ENCODE assay signal across 8 cellular contexts in the genomic region with DNA sequence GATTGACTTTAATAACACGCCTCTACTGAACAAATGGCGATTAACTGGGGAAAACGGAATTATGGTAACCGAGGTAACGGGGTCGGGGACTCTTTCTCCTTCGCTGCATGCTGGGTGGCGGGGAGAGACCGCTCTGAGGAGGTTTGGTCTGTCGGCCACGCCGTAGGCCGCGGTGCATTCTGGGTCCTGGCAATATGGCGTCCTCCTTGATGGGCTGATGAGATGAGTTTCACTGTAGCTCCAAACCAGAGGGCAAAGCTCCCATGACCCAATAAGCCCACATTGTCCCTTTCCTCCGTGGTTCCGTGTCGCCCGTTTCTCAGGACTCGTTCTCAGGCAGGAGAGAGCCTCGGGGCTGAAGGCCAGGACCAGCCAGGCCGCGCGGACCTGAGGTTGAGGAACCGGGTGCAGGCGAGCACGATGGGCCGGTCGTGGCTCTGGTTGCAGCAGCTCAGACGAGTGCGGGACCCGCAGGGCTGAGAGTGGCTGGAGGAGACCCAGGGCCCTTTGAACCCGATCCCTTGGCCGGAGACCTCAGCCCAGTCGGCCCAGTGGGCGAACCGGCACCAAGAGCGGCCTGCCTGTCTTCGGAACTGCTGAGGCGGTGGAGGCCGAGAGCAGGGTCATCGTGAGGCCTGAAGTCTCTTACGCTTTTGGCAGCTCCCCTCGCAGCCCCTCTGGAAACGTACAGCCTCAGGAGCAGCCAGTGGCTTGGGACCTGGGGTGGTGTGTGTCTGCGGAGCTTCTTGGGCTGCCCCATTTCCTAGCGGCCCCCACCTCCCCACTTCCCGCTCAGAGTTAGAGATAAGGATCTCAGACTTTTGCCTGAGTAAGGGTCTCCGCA. TPM values are rescaled to one million over a fixed set of nuclear protein-coding genes. Genes with fewer than 3 reads are reported as not detected.
DNase-seq lines count a peak whose midpoint lies in the region; ATAC-seq and TF ChIP-seq lines count a peak whose summit lies in the region.

A gene with protein sequence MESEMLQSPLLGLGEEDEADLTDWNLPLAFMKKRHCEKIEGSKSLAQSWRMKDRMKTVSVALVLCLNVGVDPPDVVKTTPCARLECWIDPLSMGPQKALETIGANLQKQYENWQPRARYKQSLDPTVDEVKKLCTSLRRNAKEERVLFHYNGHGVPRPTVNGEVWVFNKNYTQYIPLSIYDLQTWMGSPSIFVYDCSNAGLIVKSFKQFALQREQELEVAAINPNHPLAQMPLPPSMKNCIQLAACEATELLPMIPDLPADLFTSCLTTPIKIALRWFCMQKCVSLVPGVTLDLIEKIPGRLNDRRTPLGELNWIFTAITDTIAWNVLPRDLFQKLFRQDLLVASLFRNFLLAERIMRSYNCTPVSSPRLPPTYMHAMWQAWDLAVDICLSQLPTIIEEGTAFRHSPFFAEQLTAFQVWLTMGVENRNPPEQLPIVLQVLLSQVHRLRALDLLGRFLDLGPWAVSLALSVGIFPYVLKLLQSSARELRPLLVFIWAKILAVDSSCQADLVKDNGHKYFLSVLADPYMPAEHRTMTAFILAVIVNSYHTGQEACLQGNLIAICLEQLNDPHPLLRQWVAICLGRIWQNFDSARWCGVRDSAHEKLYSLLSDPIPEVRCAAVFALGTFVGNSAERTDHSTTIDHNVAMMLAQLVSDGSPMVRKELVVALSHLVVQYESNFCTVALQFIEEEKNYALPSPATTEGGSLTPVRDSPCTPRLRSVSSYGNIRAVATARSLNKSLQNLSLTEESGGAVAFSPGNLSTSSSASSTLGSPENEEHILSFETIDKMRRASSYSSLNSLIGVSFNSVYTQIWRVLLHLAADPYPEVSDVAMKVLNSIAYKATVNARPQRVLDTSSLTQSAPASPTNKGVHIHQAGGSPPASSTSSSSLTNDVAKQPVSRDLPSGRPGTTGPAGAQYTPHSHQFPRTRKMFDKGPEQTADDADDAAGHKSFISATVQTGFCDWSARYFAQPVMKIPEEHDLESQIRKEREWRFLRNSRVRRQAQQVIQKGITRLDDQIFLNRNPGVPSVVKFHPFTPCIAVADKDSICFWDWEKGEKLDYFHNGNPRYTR (N-terminal part only) (plus strand): TSS at position 184 of the 844 bp plus-strand sequence. CDS start 792 bp downstream, outside the sequence.

- H3K36me3 Mint-ChIP-seq in activated CD4-positive, alpha-beta T cell treated with anti-CD3 and anti-CD28 coated beads for 36 hours (ENCODE audit: low read depth) = peaks cover 3% of the 10 kb centered on the region

- H3K27me3 Mint-ChIP-seq in activated CD4-positive, alpha-beta T cell treated with anti-CD3 and anti-CD28 coated beads for 36 hours = peaks cover 9% of the 10 kb centered on the region

- POLR2A ChIA-PET in activated CD4-positive, alpha-beta T cell treated with anti-CD3 and anti-CD28 coated beads for 36 hours (lab: Charles Lee) = interaction anchor here (0.6 to 0.7 kb wide), 2 partner anchors 97 to 447 kb away, joined by 3 read pairs; partner anchors contain the start of gene CHMP6

- H3K27me3 ChIP-seq in kidney epithelial cell (ENCODE audit: control insufficient read depth, insufficient read depth, low read length) = no peaks in the 10 kb centered on the region

- H3K4me3 ChIP-seq in GM12865 (ENCODE audit: low read depth, low read length) (peak within 1 kb of the TSS; percentile 78), choroid plexus epithelial cell (ENCODE audit: low read depth, low read length) (peak within 1 kb of the TSS; percentile 65), kidney epithelial cell (ENCODE audit: low read depth, low read length) (peak within 1 kb of the TSS; percentile 89)

- no peaks in the 10 kb centered on the region for H3K9me3 Mint-ChIP-seq in activated CD4-positive, alpha-beta T cell treated with anti-CD3 and anti-CD28 coated beads for 36 hours (ENCODE audit: low read depth)

- H3K36me3 ChIP-seq in kidney epithelial cell (ENCODE audit: control insufficient read depth, insufficient read depth, low read length) = no peaks in the 10 kb centered on the region

- no peak for TF ChIP-seq CTCF in GM12865 (IDR thresholded peaks at IDR 0.05; ENCODE audit: insufficient read depth, low read depth, low read length, missing control alignments)
- no peak for TF ChIP-seq CTCF in choroid plexus epithelial cell (conservative IDR thresholded peaks at IDR 0.05; ENCODE audit: low read depth, low read length)
- TF ChIP-seq CTCF in kidney epithelial cell (IDR thresholded peaks at IDR 0.05; ENCODE audit: insufficient read depth, low read length, poor library complexity, severe bottlenecking) = no peak

- peaks cover 32% of the 10 kb centered on the region for H3K4me1 Mint-ChIP-seq in activated CD4-positive, alpha-beta T cell treated with anti-CD3 and anti-CD28 coated beads for 36 hours

- ATAC-seq in HG03196 (IDR thresholded peaks at IDR 0.05; ENCODE audit: unreplicated experiment) = peak; percentile 85
- peak; percentile 98 for ATAC-seq in activated CD4-positive, alpha-beta T cell treated with anti-CD3 and anti-CD28 coated beads for 36 hours
- ATAC-seq in HG03139 (IDR thresholded peaks at IDR 0.05; ENCODE audit: unreplicated experiment) = no peak

- H3K4me3 Mint-ChIP-seq in activated CD4-positive, alpha-beta T cell treated with anti-CD3 and anti-CD28 coated beads for 36 hours = peak within 1 kb of the TSS; percentile 89

- intact Hi-C loops in activated CD4-positive, alpha-beta T cell treated with anti-CD3 and anti-CD28 coated beads for 36 hours (cut with DNase I, micrococcal nuclease) = loop anchor here in 1 of 2 experiments (1.0 to 10.0 kb wide), 8 partner anchors 30 to 680 kb away; partner anchors contain the start of genes CEP131, CHMP6, ENDOV and GAA

- peak; percentile 92 for DNase-seq in GM12865 (ENCODE audit: low read depth)
- peak; percentile 80 for DNase-seq in NCI-H510A treated with DMSO at 0.1 percent for 48 hours (lab: John Stamatoyannopoulos, UW)
- peak; percentile 95 for DNase-seq in activated CD4-positive, alpha-beta T cell treated with anti-CD3 and anti-CD28 coated beads for 36 hours
- DNase-seq in choroid plexus epithelial cell (ENCODE audit: low read depth) = peak; percentile 93
- DNase-seq in kidney epithelial cell (ENCODE audit: low read depth) = peak; percentile 59
- DNase-seq in stimulated activated CD4-positive, alpha-beta T cell treated with anti-CD3 and anti-CD28 coated beads, Interleukin-15, amount 100 ng/mL, for 1 hour (ENCODE audit: low read depth in 1 of 2, low spot score in 1 of 2) = peak; percentile 73 to 85

- peak within 1 kb of the TSS; percentile 91 for H3K27ac Mint-ChIP-seq in activated CD4-positive, alpha-beta T cell treated with anti-CD3 and anti-CD28 coated beads for 36 hours

- CTCF ChIA-PET in activated CD4-positive, alpha-beta T cell treated with anti-CD3 and anti-CD28 coated beads for 36 hours (lab: Charles Lee) = interaction anchor here (0.7 to 2.5 kb wide), 3 partner anchors 31 to 412 kb away, joined by 3 to 6 read pairs (median 5); no protein-coding TSS in a partner anchor

RNA-seq across cellular contexts. Expression of the gene that starts here (rescaled TPM):
- total RNA-seq in activated CD4-positive, alpha-beta T cell treated with anti-CD3 and anti-CD28 coated beads for 36 hours = 10 to 100 TPM; 48.6 to 58.1 TPM
- total RNA-seq in kidney epithelial cell = 22.7 and 24.8 TPM in 2 replicates
